8 cellular contexts compared by ENCODE assay signal in genomic region chr1:25247024-25247828, GRCh38. TPM values are rescaled to one million over a fixed set of nuclear protein-coding genes. Genes with fewer than 3 reads are reported as not detected.
DNase-seq lines count a peak whose midpoint lies in the region; FAIRE-seq and TF ChIP-seq lines count a peak whose summit lies in the region.

A gene with protein sequence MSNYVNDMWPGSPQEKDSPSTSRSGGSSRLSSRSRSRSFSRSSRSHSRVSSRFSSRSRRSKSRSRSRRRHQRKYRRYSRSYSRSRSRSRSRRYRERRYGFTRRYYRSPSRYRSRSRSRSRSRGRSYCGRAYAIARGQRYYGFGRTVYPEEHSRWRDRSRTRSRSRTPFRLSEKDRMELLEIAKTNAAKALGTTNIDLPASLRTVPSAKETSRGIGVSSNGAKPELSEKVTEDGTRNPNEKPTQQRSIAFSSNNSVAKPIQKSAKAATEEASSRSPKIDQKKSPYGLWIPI (minus strand): TSS chr1:25247454. CDS start chr1:25246963, 491 bp downstream.

- H4K20me1 ChIP-seq in H1 (replicated peaks in 1 of 2; ENCODE audit: control insufficient read depth in 1 of 2, insufficient read depth in 2 of 2, low read length in 2 of 2) = peaks cover 6 to 8% of the 10 kb centered on the region in 2 experiments

- POLR2A ChIA-PET in H1 (lab: Charles Lee; ENCODE audit: partially characterized antibody) = interaction anchor here (0.5 to 5.0 kb wide), 13 partner anchors 9 to 595 kb away, joined by 3 to 66 read pairs (median 3); partner anchors contain the start of gene SYF2

- H3K36me3 ChIP-seq in H1 (ENCODE audit: control insufficient read depth in 2 of 4, insufficient read depth in 4 of 4, low read length in 3 of 4) (peaks cover 15 to 30% (median 20%) of the 10 kb centered on the region in 4 experiments), mesenchymal stem cell (ENCODE audit: control insufficient read depth in 1 of 2, insufficient read depth in 2 of 2, low read depth in 1 of 2, low read length in 2 of 2) (peaks cover 7 to 43% of the 10 kb centered on the region in 2 experiments)

- H3K23me2 ChIP-seq in H1 (ENCODE audit: low read depth, low read length) = peaks cover 9% of the 10 kb centered on the region

- no peak within 1 kb of the TSS for H3K23ac ChIP-seq in H1 (ENCODE audit: insufficient read length)
- H3K23ac ChIP-seq in mesenchymal stem cell (ENCODE audit: low read length in 2 of 2) = peak within 1 kb of the TSS in 1 of 2 experiments; percentile 66

- H4K8ac ChIP-seq in H1 (ENCODE audit: extremely low read depth, insufficient read depth, low read length) = peak within 1 kb of the TSS; percentile 85
- peak within 1 kb of the TSS; percentile 100 for H4K8ac ChIP-seq in mesenchymal stem cell (ENCODE audit: low read length)

- H3K27ac ChIP-seq in H1 (ENCODE audit: low read depth, low read length) (peak within 1 kb of the TSS; percentile 84; the same call in 1 of the 2 replicates), mesenchymal stem cell (ENCODE audit: low read length, poor library complexity, severe bottlenecking) (peak within 1 kb of the TSS; percentile 100)

- no peaks in the 10 kb centered on the region; a peak in 1 of 7 replicates for H3K4me1 ChIP-seq in H1 (replicated peaks in 1 of 4; ENCODE audit: control insufficient read depth in 3 of 4, insufficient read depth in 4 of 4, low read length in 3 of 4)
- peaks cover 6% of the 10 kb centered on the region for H3K4me1 ChIP-seq in mesenchymal stem cell (ENCODE audit: control insufficient read depth, insufficient read depth, low read depth, low read length)

- H2BK5ac ChIP-seq in H1 (ENCODE audit: low read depth, low read length) (peak within 1 kb of the TSS; percentile 83), mesenchymal stem cell (ENCODE audit: low read depth, low read length, poor library complexity, severe bottlenecking) (peak within 1 kb of the TSS; percentile 99)

- H2AK5ac ChIP-seq in H1 (ENCODE audit: low read depth, low read length) (no peak within 1 kb of the TSS), mesenchymal stem cell (ENCODE audit: low read length, severe bottlenecking) (peak within 1 kb of the TSS; percentile 95)

- no peak within 1 kb of the TSS for H2BK20ac ChIP-seq in H1 (ENCODE audit: low read length)

- no peaks in the 10 kb centered on the region for H3K9me3 ChIP-seq in H1 (ENCODE audit: insufficient read depth in 2 of 2, low read depth in 1 of 2, low read length in 1 of 2)
- H3K9me3 ChIP-seq in mesenchymal stem cell (ENCODE audit: control insufficient read depth, low read length) = no peaks in the 10 kb centered on the region

- H3K4ac ChIP-seq in H1 (replicated peaks; ENCODE audit: insufficient read length, low read depth, low read length) (peak within 1 kb of the TSS; percentile 76), mesenchymal stem cell (ENCODE audit: low read depth in 1 of 2, low read length in 2 of 2) (peak within 1 kb of the TSS; percentile 98)

- no peak for TF ChIP-seq CTCF in GM20000 (IDR thresholded peaks at IDR 0.05; ENCODE audit: extremely low read depth, missing control alignments)
- TF ChIP-seq CTCF in H1 (IDR thresholded peaks at IDR 0.05; ENCODE audit: control extremely low read depth in 1 of 3, insufficient read depth in 1 of 3, low read depth in 1 of 3, low read length in 3 of 3) = no peak

- peak within 1 kb of the TSS; percentile 19; the same call in 1 of the 2 replicates for H2BK15ac ChIP-seq in H1 (ENCODE audit: low read length)
- peak within 1 kb of the TSS; percentile 83 for H2BK15ac ChIP-seq in mesenchymal stem cell (ENCODE audit: low read depth, poor library complexity, severe bottlenecking)

- peak within 1 kb of the TSS; percentile 70; the same call in 1 of the 2 replicates for H2AFZ ChIP-seq in H1 (ENCODE audit: low read length)
- H2AFZ ChIP-seq in mesenchymal stem cell (ENCODE audit: low read depth, low read length) = peak within 1 kb of the TSS; percentile 80

- TF ChIP-seq POLR2A in H1 (IDR thresholded peaks at IDR 0.05; ENCODE audit: control extremely low read depth in 1 of 2, low read depth in 2 of 2, low read length in 2 of 2) = peak; percentile 96 to 99

- peak within 1 kb of the TSS; percentile 83 for H4K91ac ChIP-seq in H1 (replicated peaks; ENCODE audit: insufficient read length, low read length)
- peak within 1 kb of the TSS; percentile 99 for H4K91ac ChIP-seq in mesenchymal stem cell (ENCODE audit: low read length)

- H3K4me2 ChIP-seq in H1 (ENCODE audit: insufficient read depth in 1 of 2, low read depth in 2 of 2, low read length in 2 of 2) (peak within 1 kb of the TSS; percentile 87 to 92), mesenchymal stem cell (ENCODE audit: low read length, poor library complexity, severe bottlenecking) (peak within 1 kb of the TSS; percentile 98)

- no peak for TF ChIP-seq EP300 in H1 (IDR thresholded peaks at IDR 0.05; ENCODE audit: borderline replicate concordance in 1 of 2, low read depth in 2 of 2, low read length in 2 of 2)

- H2BK120ac ChIP-seq in H1 (replicated peaks; ENCODE audit: low read depth, low read length) (no peak within 1 kb of the TSS), mesenchymal stem cell (ENCODE audit: low read depth, low read length) (peak within 1 kb of the TSS; percentile 95)

- H3K79me1 ChIP-seq in H1 (ENCODE audit: low read depth, low read length) (peaks cover 6% of the 10 kb centered on the region), mesenchymal stem cell (replicated peaks; ENCODE audit: low read length, poor library complexity, severe bottlenecking) (peaks cover 6% of the 10 kb centered on the region)

- peak within 1 kb of the TSS; percentile 40; the same call in 1 of the 2 replicates for H2BK12ac ChIP-seq in H1 (ENCODE audit: low read depth, low read length)
- peak within 1 kb of the TSS; percentile 81 to 83 for H2BK12ac ChIP-seq in mesenchymal stem cell (ENCODE audit: low read length in 2 of 2)

- no peak for TF ChIP-seq RAD21 in H1 (IDR thresholded peaks at IDR 0.05 in 1 of 2, conservative IDR thresholded peaks at IDR 0.05 in 1 of 2; ENCODE audit: low read depth in 2 of 2, low read length in 2 of 2)

- peak within 1 kb of the TSS; percentile 92 for H3K56ac ChIP-seq in H1 (replicated peaks; ENCODE audit: insufficient read length, low read depth, low read length)

- H3K14ac ChIP-seq in H1 (ENCODE audit: insufficient read length) (no peak within 1 kb of the TSS), mesenchymal stem cell (ENCODE audit: low read length in 2 of 2) (peak within 1 kb of the TSS; percentile 96 to 100)

- DNase-seq in CMK (ENCODE audit: low read depth) (peak; percentile 99), GM20000 (ENCODE audit: low spot score) (peak; percentile 100), HT1080 (ENCODE audit: low read depth) (peak; percentile 97), NOMO-1 treated with DMSO at 0.1 percent for 48 hours (lab: John Stamatoyannopoulos, UW; ENCODE audit: unreplicated experiment) (peak; percentile 96), H1 (ENCODE audit: low read depth in 1 of 2, low spot score in 2 of 2) (peak; percentile 96 to 99), mesenchymal stem cell (peak; percentile 98)
- DNase-seq in activated CD8-positive, alpha-beta memory T cell treated with anti-CD3 and anti-CD28 coated beads for 48 hours (ENCODE audit: low read depth in 2 of 3, low spot score in 2 of 3) = peak; percentile 97 to 99 (median 99)
- peak; percentile 100 for DNase-seq in stimulated activated CD8-positive, alpha-beta memory T cell treated with anti-CD3 and anti-CD28 coated beads, Interleukin-12 subunit alpha, Interleukin-12 subunit beta, amount 100 ng/mL, for 4 hours (ENCODE audit: low read depth)

- H4K5ac ChIP-seq in H1 (ENCODE audit: insufficient read length, low read depth, low read length) = peak within 1 kb of the TSS; percentile 93

- CTCF ChIA-PET in H1 (lab: Charles Lee; ENCODE audit: partially characterized antibody) = interaction anchor here (0.6 kb wide), 2 partner anchors 255 to 795 kb away, joined by 3 to 4 read pairs; no protein-coding TSS in a partner anchor

- peak within 1 kb of the TSS; percentile 67 to 99 (median 96) for H3K4me3 ChIP-seq in H1 (ENCODE audit: extremely low read depth in 1 of 4, insufficient read depth in 2 of 4, low read depth in 3 of 4, low read length in 4 of 4)
- H3K4me3 ChIP-seq in mesenchymal stem cell (ENCODE audit: insufficient read depth in 1 of 2, low read depth in 1 of 2, low read length in 2 of 2) = peak within 1 kb of the TSS; percentile 88 to 100

- peaks cover 3 to 24% of the 10 kb centered on the region in 2 experiments; a peak in 3 of 4 replicates for H3K79me2 ChIP-seq in H1 (ENCODE audit: control insufficient read depth in 1 of 2, insufficient read depth in 2 of 2, low read length in 2 of 2)

- peak; percentile 39 for FAIRE-seq in H1 (lab: Jason Lieb, UNC)

- peak within 1 kb of the TSS; percentile 80 for H3K18ac ChIP-seq in H1 (ENCODE audit: extremely low read depth, low read length)
- peak within 1 kb of the TSS; percentile 100 for H3K18ac ChIP-seq in mesenchymal stem cell (ENCODE audit: low read depth in 1 of 2, low read length in 2 of 2)

- 1% methylated on average over 71 of the region's 79 CpGs; no CpG with 5 or more reads in 1 of the 2 experiments for WGBS in H1 (ENCODE audit: extremely low coverage in 1 of 2, insufficient coverage in 1 of 2, insufficient read length in 1 of 2, insufficient replicate concordance in 2 of 2, low coverage in 1 of 2, low lambda C conversion rate in 2 of 2, missing lambda C conversion rate in 1 of 2), 2 experiments
- WGBS in mesenchymal stem cell = under 1% methylated on average over 73 of the region's 79 CpGs

- H3K9ac ChIP-seq in H1 (replicated peaks in 1 of 4; ENCODE audit: extremely low read depth in 1 of 4, low read depth in 3 of 4, low read length in 3 of 4) (peak within 1 kb of the TSS; percentile 78 to 89 (median 87)), mesenchymal stem cell (ENCODE audit: low read length) (peak within 1 kb of the TSS; percentile 100)

- H3K27me3 ChIP-seq in H1 (replicated peaks in 1 of 4; ENCODE audit: control insufficient read depth in 3 of 4, extremely low read depth in 1 of 4, insufficient read depth in 3 of 4, low read length in 3 of 4) (no peaks in the 10 kb centered on the region), mesenchymal stem cell (ENCODE audit: control insufficient read depth in 1 of 2, insufficient read depth in 1 of 2, low read length in 2 of 2) (no peaks in the 10 kb centered on the region)

RNA-seq across cellular contexts. Expression of the gene that starts here (rescaled TPM):
- total RNA-seq in HT1080 (2014; rRNA removed; shearing (Covaris generic)) = 32.5 and 33.8 TPM in 2 replicates
- 12.0 and 15.2 TPM in 2 replicates for polyA plus RNA-seq in HT1080 (2015; cell fraction: cytosol; rRNA removed)
- polyA plus RNA-seq in HT1080 (2015; cell fraction: nucleus; rRNA removed) = 259 and 333 TPM in 2 replicates
- total RNA-seq in H1 (2021; fragmentation: NEBNext Ultra II Directional; extraction: Animal tissue kit (Norgen Biotek cat#: 25700)) = 59.4 and 60.4 TPM in 2 replicates
- polyA plus RNA-seq in H1 (2011; rRNA removed) = 32.9 and 38.2 TPM in 2 replicates
- 66.1 TPM for polyA plus RNA-seq in H1 (2011; cell fraction: cytosol; rRNA removed)
- polyA plus RNA-seq in H1 (2011; cell fraction: nucleus; rRNA removed) = 111 TPM
- polyA plus RNA-seq in H1 (2012, experiment 1 of 2) = 33.1 to 58.0 TPM (median 48.2 TPM) in 4 replicates
- polyA plus RNA-seq in H1 (2012, experiment 2 of 2) = 8.9 TPM
- 57.6 TPM for polyA plus RNA-seq in H1 (2013, experiment 1 of 2)
- 50.1 TPM for polyA plus RNA-seq in H1 (2013, experiment 2 of 2)
- polyA minus RNA-seq in H1 (2011; rRNA and poly(A)+ RNA removed) = 37.6 and 38.0 TPM in 2 replicates
- polyA minus RNA-seq in H1 (2011; cell fraction: cytosol; rRNA and poly(A)+ RNA removed) = 41.4 TPM
- 80.9 TPM for polyA minus RNA-seq in H1 (2011; cell fraction: nucleus; rRNA and poly(A)+ RNA removed)
- polyA plus RNA-seq in mesenchymal stem cell (2013, experiment 1 of 2) = 41.2 TPM
- 41.3 TPM for polyA plus RNA-seq in mesenchymal stem cell (2013, experiment 2 of 2)

Comparison
In these comparisons a context has a peak if more than half of its experiments do, and no peak if none do; other contexts are left out.
1. Peak in every context shown above with its lines: DNase-seq, H3K4me3 ChIP-seq and H3K27ac ChIP-seq.